Comparison of ENCODE assay signal across 9 cellular contexts in the genomic region with DNA sequence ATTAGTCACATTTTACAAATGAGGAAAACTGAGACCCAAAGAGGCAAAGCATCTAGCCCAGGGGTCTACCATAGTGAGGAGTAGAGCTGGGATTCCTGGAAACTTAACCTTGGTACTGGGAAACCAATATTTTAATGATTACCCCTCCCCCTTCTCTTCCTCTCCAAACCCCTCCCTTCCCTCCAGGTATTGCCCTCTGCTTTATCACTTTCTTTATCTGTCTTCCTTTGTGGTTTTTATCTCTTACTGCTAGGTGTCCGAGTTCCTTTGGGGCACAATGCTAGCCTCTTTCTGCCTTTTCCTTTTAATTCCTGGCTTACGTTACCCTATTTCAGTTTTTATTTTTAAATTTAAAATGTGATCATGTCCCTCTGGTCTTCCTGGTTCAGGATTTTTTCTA. TPM values are rescaled to one million over a fixed set of nuclear protein-coding genes. Genes with fewer than 3 reads are reported as not detected.
DNase-seq lines count a peak whose midpoint lies in the region; ATAC-seq and TF ChIP-seq lines count a peak whose summit lies in the region.
"Had no signal": no experiment of that assay in that cellular context is flagged by ENCODE, and none has a peak within 500 bp of the region (broad histone marks: within the 10 kb centered on the region; RNA-seq: fewer than 3 reads in every experiment).

No MANE protein-coding gene starts in this region.

- DNase-seq in activated T-cell treated with anti-CD3 and anti-CD28 coated beads, Interleukin-2, amount 50 U/mL, for 4 hours, result no peak
- no peak for DNase-seq in activated T-cell treated with anti-CD3 and anti-CD28 coated beads, Interleukin-2, amount 50 U/mL, for 1 hour
- no peak for DNase-seq in right lobe of liver
- DNase-seq in thyroid gland, result no peak
- no peak for DNase-seq in glomerular visceral epithelial cell (ENCODE audit: extremely low spot score)
- no peak for DNase-seq in NK-92 (lab: John Stamatoyannopoulos, UW; ENCODE audit: unreplicated experiment)
- DNase-seq: cerebellar nuclear complex had no signal

- intact Hi-C loops in right lobe of liver (cut with DNase I), result no loop called here
- intact Hi-C loops in thyroid gland (cut with DNase I), result no loop called here

- H3K9me3 ChIP-seq in right lobe of liver (no peaks in the 10 kb centered on the region), thyroid gland (no peaks in the 10 kb centered on the region)

- H3K27me3 ChIP-seq in right lobe of liver (no peaks in the 10 kb centered on the region), thyroid gland (no peaks in the 10 kb centered on the region)

- H3K4me1 Mint-ChIP-seq in activated T-cell treated with anti-CD3 and anti-CD28 coated beads, Interleukin-2, amount 50 U/mL, for 4 hours (ENCODE audit: low read depth), result peaks cover 31% of the 10 kb centered on the region
- peaks cover 29% of the 10 kb centered on the region for H3K4me1 Mint-ChIP-seq in brain

- peaks cover 2% of the 10 kb centered on the region for H3K27me3 Mint-ChIP-seq in activated T-cell treated with anti-CD3 and anti-CD28 coated beads, Interleukin-2, amount 50 U/mL, for 4 hours (ENCODE audit: low read depth)
- peaks cover 12% of the 10 kb centered on the region for H3K27me3 Mint-ChIP-seq in brain

- peak overlapping the region; percentile 97 to 100 (median 100) for H3K27ac ChIP-seq in right lobe of liver
- peak overlapping the region in 2 of 3 donors; percentile 24 to 100 for H3K27ac ChIP-seq in thyroid gland

- TF ChIP-seq POLR2A in right lobe of liver (IDR thresholded peaks at IDR 0.05) (no peak), thyroid gland (IDR thresholded peaks at IDR 0.05) (no peak)

- WGBS in right lobe of liver (ENCODE audit: insufficient coverage, low coverage, low lambda C conversion rate, missing lambda C conversion rate), result 43% methylated on average over 2 of the region's 2 CpGs
- WGBS in thyroid gland, 2 donors, result 78 to 81% methylated on average over 2 of the region's 2 CpGs

- H3K4me3 ChIP-seq in right lobe of liver, result peak overlapping the region; percentile 61 to 78 (median 67)
- H3K4me3 ChIP-seq in thyroid gland (replicated peaks in 1 of 3), result peak overlapping the region in 1 of 3 donors; percentile 60

- peaks cover 6% of the 10 kb centered on the region for H3K36me3 Mint-ChIP-seq in activated T-cell treated with anti-CD3 and anti-CD28 coated beads, Interleukin-2, amount 50 U/mL, for 4 hours (ENCODE audit: insufficient read depth)
- peaks cover 19% of the 10 kb centered on the region for H3K36me3 Mint-ChIP-seq in brain

- peaks cover 0 to 22% (median 0%) of the 10 kb centered on the region in 4 donors for H3K4me1 ChIP-seq in right lobe of liver
- peaks cover 14 to 17% of the 10 kb centered on the region in 2 donors for H3K4me1 ChIP-seq in thyroid gland

- ATAC-seq in activated T-cell treated with anti-CD3 and anti-CD28 coated beads, Interleukin-2, amount 50 U/mL, for 4 hours, result no peak
- ATAC-seq in right lobe of liver (no peak), HG03108 (IDR thresholded peaks at IDR 0.05; ENCODE audit: unreplicated experiment) (no peak)

- no peaks in the 10 kb centered on the region for H3K9me3 Mint-ChIP-seq in activated T-cell treated with anti-CD3 and anti-CD28 coated beads, Interleukin-2, amount 50 U/mL, for 4 hours
- H3K9me3 Mint-ChIP-seq in brain, result peaks cover 0 to 5% (median 0%) of the 10 kb centered on the region in 5 experiments

- H3K27ac Mint-ChIP-seq in brain, result peak overlapping the region in 1 of 5 experiments; percentile 100

- no peak for TF ChIP-seq CTCF in brain (conservative IDR thresholded peaks at IDR 0.05)
- no peak for TF ChIP-seq CTCF in right lobe of liver (IDR thresholded peaks at IDR 0.05)
- TF ChIP-seq CTCF in thyroid gland (IDR thresholded peaks at IDR 0.05), result no peak

- H3K36me3 ChIP-seq in right lobe of liver, result peaks cover 0 to 32% (median 9%) of the 10 kb centered on the region in 4 donors
- peaks cover 22 to 25% of the 10 kb centered on the region in 2 donors for H3K36me3 ChIP-seq in thyroid gland

- H3K4me3 Mint-ChIP-seq in activated T-cell treated with anti-CD3 and anti-CD28 coated beads, Interleukin-2, amount 50 U/mL, for 4 hours, result peak overlapping the region; percentile 92
- H3K4me3 Mint-ChIP-seq in brain, result peak overlapping the region; percentile 53 to 99 (median 98)

RNA-seq across cellular contexts. Expression of a gene that starts 2.8 kb away (rescaled TPM):
- 10 to 100 TPM in 1 of 3 donors, 1 to 10 TPM in 2; 6.3 to 10.4 (median 9.3) TPM for total RNA-seq in activated T-cell treated with anti-CD3 and anti-CD28 coated beads, Interleukin-2, amount 50 U/mL, for 4 hours
- 79.8 TPM for polyA plus RNA-seq in brain (ENCODE audit: insufficient read depth, low read depth, low replicate concordance)
- total RNA-seq in right lobe of liver (100 to 1,000 TPM in 1 of 6 experiments, 10 to 100 TPM in 5; 59.5 to 123 (median 83.4) TPM), thyroid gland (100 to 1,000 TPM; 115 to 216 (median 148) TPM)

RNA-seq across cellular contexts. Expression of a gene that starts 36.6 kb away (rescaled TPM):
- not detected for total RNA-seq in activated T-cell treated with anti-CD3 and anti-CD28 coated beads, Interleukin-2, amount 50 U/mL, for 4 hours
- polyA plus RNA-seq in brain (ENCODE audit: insufficient read depth, low read depth, low replicate concordance), result 0.20 TPM
- total RNA-seq in right lobe of liver, result under 1 TPM in 2 of 6 experiments, not detected in 4; 0.06 TPM
- total RNA-seq in thyroid gland, result not detected

RNA-seq across cellular contexts. Expression of a gene that starts 43.5 kb away (rescaled TPM):
- not detected for total RNA-seq in activated T-cell treated with anti-CD3 and anti-CD28 coated beads, Interleukin-2, amount 50 U/mL, for 4 hours
- polyA plus RNA-seq in brain (ENCODE audit: insufficient read depth, low read depth, low replicate concordance), result 0.88 TPM
- total RNA-seq in right lobe of liver, result 1 to 10 TPM in 2 of 6 experiments, under 1 TPM in 2, not detected in 2; 0.23 to 3.9 (median 0.77) TPM
- 1 to 10 TPM in 2 of 4 donors, under 1 TPM in 2; 0.33 to 2.4 (median 0.87) TPM for total RNA-seq in thyroid gland

Comparison
In these comparisons a context has a peak if more than half of its experiments do, and no peak if none do; other contexts are left out.
1. RNA of a gene that starts 2.8 kb away (total RNA-seq): 115 to 216 TPM in thyroid gland and 59.5 to 123 TPM in right lobe of liver; 6.3 to 10.4 TPM in activated T-cell treated with anti-CD3 and anti-CD28 coated beads, Interleukin-2, amount 50 U/mL, for 4 hours; every median in the first group is over 4 times any median in the second.